ENCODE assay signal across 17 cellular contexts in genomic region chr7:111266613-111267012, GRCh38.
DNase-seq lines count a peak whose midpoint lies in the region; ATAC-seq and TF ChIP-seq lines count a peak whose summit lies in the region.
"Had no signal": no experiment of that assay in that cellular context is flagged by ENCODE, and none has a peak within 500 bp of the region (broad histone marks: within the 10 kb centered on the region; RNA-seq: fewer than 3 reads in every experiment).

No MANE protein-coding gene starts in this region.

- 63 to 73% methylated on average over 1 to 2 of the region's 2 CpGs for WGBS in mesodermal cell (ENCODE audit: insufficient coverage in 2 of 2), 2 experiments

- ATAC-seq in GM21447 (IDR thresholded peaks at IDR 0.05; ENCODE audit: unreplicated experiment) = no peak
- ATAC-seq: heart right ventricle, Panc1 had no signal

- DNase-seq in AG08395 (ENCODE audit: low spot score) = peak; percentile 53
- peak; percentile 47 for DNase-seq in M059J (ENCODE audit: low read depth)
- peak; percentile 46 for DNase-seq in fibroblast of mammary gland (ENCODE audit: low read depth)
- DNase-seq in NCI-H510A treated with DMSO at 0.1 percent for 48 hours (lab: John Stamatoyannopoulos, UW) = no peak
- no peak for DNase-seq in DMS79 (lab: John Stamatoyannopoulos, UW)
- no peak for DNase-seq in ureter (ENCODE audit: low spot score)
- DNase-seq: activated CD4-positive, alpha-beta memory T cell treated with anti-CD3 and anti-CD28 coated beads, Interleukin-2, amount 10 ng/mL, durations not matched to agents 7 days and 5 days; activated naive CD4-positive, alpha-beta T cell treated with Interleukin-2 at 50 U/mL for 16 hours; dermis blood vessel endothelial cell; heart right ventricle; NCI-H2171 treated with DMSO at 0.1 percent for 48 hours; sigmoid colon; T-helper 9 cell had no signal

- H3K36me3 ChIP-seq in mesodermal cell (ENCODE audit: control insufficient read depth, insufficient read depth, low read length) = no peaks in the 10 kb centered on the region
- H3K36me3 ChIP-seq: heart right ventricle, sigmoid colon, tibial nerve had no signal

- H3K4me3 ChIP-seq in fibroblast of mammary gland (ENCODE audit: control insufficient read depth, low read depth, low read length) = no peak overlapping the region
- H3K4me3 ChIP-seq in mesodermal cell (ENCODE audit: extremely low read depth, insufficient read depth, low read length, poor library complexity, severe bottlenecking) = no peak overlapping the region
- H3K4me3 ChIP-seq: heart right ventricle, sigmoid colon, tibial nerve had no signal

- H3K27ac ChIP-seq in mesodermal cell (ENCODE audit: low read depth, low read length, severe bottlenecking) = peak overlapping the region; percentile 71
- H3K27ac ChIP-seq: heart right ventricle, sigmoid colon had no signal

- no peaks in the 10 kb centered on the region for H3K9me3 ChIP-seq in mesodermal cell (ENCODE audit: control insufficient read depth, low read length)
- H3K9me3 ChIP-seq: heart right ventricle, sigmoid colon, tibial nerve had no signal

- H3K4me1 ChIP-seq in mesodermal cell (ENCODE audit: control insufficient read depth, insufficient read depth, low read length, poor library complexity, severe bottlenecking) = peaks cover 6% of the 10 kb centered on the region

- TF ChIP-seq CTCF in fibroblast of mammary gland (conservative IDR thresholded peaks at IDR 0.05; ENCODE audit: control insufficient read depth, insufficient read depth, low read depth, low read length) = no peak

Comparison
In these comparisons a context has a peak if more than half of its experiments do, and no peak if none do; other contexts are left out.
1. DNase-seq: peak in AG08395 (single experiment), M059J (single experiment) and fibroblast of mammary gland (single experiment); none in NCI-H510A treated with DMSO at 0.1 percent for 48 hours (single experiment), DMS79 (single experiment) and ureter (single experiment).